8 cellular contexts compared by ENCODE assay signal in the genomic region with DNA sequence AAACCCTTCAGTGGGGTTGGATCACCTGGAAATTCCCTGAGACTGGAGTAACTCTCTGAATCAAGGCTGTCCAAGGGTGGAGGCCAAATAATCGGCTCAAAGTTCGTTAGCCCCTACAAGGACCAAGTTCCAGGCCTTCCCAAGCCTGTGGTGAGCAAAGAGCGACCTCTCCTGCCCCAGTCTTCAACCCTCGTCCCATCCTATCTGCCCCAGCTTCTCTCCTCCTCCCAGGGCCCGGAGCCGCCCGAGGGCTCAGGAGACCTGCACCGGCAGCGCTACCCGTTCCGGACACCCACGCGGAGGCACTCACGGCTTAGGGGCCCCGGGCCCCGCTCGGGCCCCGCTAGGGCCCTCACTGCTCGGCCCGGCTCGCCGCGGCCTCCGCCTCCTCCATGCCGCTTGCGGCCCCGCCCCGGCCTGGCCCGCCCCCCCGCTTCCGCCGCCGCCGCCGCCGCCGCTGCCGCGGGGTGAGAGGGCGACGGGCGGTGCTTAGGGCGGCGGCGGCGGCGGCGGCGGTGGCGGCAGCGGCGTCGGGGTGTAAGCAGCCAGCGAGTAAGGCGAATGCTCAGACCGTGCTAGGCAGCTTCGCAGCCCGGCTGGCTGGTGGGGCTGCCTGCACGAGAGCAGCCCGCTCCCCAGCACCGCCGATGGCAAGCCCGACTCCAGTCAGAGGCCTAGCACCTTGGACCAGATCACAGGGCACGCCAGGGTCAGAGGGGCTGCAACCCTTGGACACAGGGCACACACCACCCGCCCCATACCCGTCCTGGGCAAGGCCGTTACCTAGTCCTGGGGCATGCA. TPM values are rescaled to one million over a fixed set of nuclear protein-coding genes. Genes with fewer than 3 reads are reported as not detected.
DNase-seq lines count a peak whose midpoint lies in the region; ATAC-seq lines count a peak whose summit lies in the region.

A gene (minus strand): TSS at position 409 of the 801 bp plus-strand sequence. CDS start 613 bp downstream, outside the sequence.

- H3K36me3 ChIP-seq in BLaER1 = peaks cover 29% of the 10 kb centered on the region

- H4K20me1 ChIP-seq in BLaER1 = no peaks in the 10 kb centered on the region

- peak within 1 kb of the TSS; percentile 83 for H3K4me3 ChIP-seq in BLaER1

- peak; percentile 72 for DNase-seq in NOMO-1 treated with dmso at 0.1 percent for 144 hours (lab: John Stamatoyannopoulos, UW; ENCODE audit: unreplicated experiment)
- DNase-seq in activated T-cell treated with anti-CD3 and anti-CD28 coated beads for 1 hour (ENCODE audit: low read depth) = peak; percentile 64
- peak; percentile 84 for DNase-seq in epidermal melanocyte (ENCODE audit: insufficient read length, low spot score)
- DNase-seq in mucosa of gallbladder (ENCODE audit: low spot score) = peak; percentile 42
- DNase-seq in stimulated activated CD8-positive, alpha-beta memory T cell treated with anti-CD3 and anti-CD28 coated beads, Interleukin-4, amount 100 ng/mL, for 4 hours (ENCODE audit: low read depth in 2 of 2, low spot score in 1 of 2) = peak; percentile 41 to 46

- H3K4me1 ChIP-seq in BLaER1 = peaks cover 46% of the 10 kb centered on the region

- no peaks in the 10 kb centered on the region for H3K9me3 ChIP-seq in BLaER1

- ATAC-seq in GM19023 (IDR thresholded peaks at IDR 0.05; ENCODE audit: unreplicated experiment) (peak; percentile 93), HG03196 (IDR thresholded peaks at IDR 0.05; ENCODE audit: unreplicated experiment) (peak; percentile 72)

- H3K4me2 ChIP-seq in BLaER1 = peak within 1 kb of the TSS; percentile 93

- H3K27me3 ChIP-seq in BLaER1 = peaks cover under 1% of the 10 kb centered on the region; the same call in 1 of the 2 replicates

- peak within 1 kb of the TSS; percentile 89 for H3K9ac ChIP-seq in BLaER1

- peak within 1 kb of the TSS; percentile 89 for H3K27ac ChIP-seq in BLaER1

RNA-seq across cellular contexts. Expression of the gene that starts here (rescaled TPM):
- 83.3 TPM for total RNA-seq in mucosa of gallbladder

Comparison
In these comparisons a context has a peak if more than half of its experiments do, and no peak if none do; other contexts are left out.
1. Peak in every context shown above with its lines: DNase-seq, ATAC-seq, H3K4me3 ChIP-seq and H3K27ac ChIP-seq.